ENCODE assay signal across 1 cellular context in genomic region chr5:180495292-180495691, GRCh38.
TF ChIP-seq lines count a peak whose summit lies in the region.

No MANE protein-coding gene starts in this region.

TF ChIP-seq in HepG2, 621 proteins besides CTCF, POLR2A, EP300 and RAD21 (continued from another document):
- TF ChIP-seq SNAPC4 (CRISPR knock-in tag; IDR thresholded peaks at IDR 0.05) (no peak), MTERF4 (CRISPR knock-in tag; IDR thresholded peaks at IDR 0.05) (no peak), IKZF1 (IDR thresholded peaks at IDR 0.05) (no peak), CBX5 (CRISPR knock-in tag; IDR thresholded peaks at IDR 0.05; ENCODE audit: borderline replicate concordance) (no peak), ZNF790 (CRISPR knock-in tag; IDR thresholded peaks at IDR 0.05; ENCODE audit: borderline replicate concordance) (no peak), AHR (CRISPR knock-in tag; IDR thresholded peaks at IDR 0.05) (no peak), ZNF441 (CRISPR knock-in tag; IDR thresholded peaks at IDR 0.05; ENCODE audit: borderline replicate concordance) (no peak), ZFP82 (CRISPR knock-in tag; IDR thresholded peaks at IDR 0.05; ENCODE audit: borderline replicate concordance) (no peak), ZHX1 (CRISPR knock-in tag; IDR thresholded peaks at IDR 0.05; ENCODE audit: low read depth) (no peak), ELK4 (CRISPR knock-in tag; IDR thresholded peaks at IDR 0.05; ENCODE audit: borderline replicate concordance) (no peak), ZNF512 (CRISPR knock-in tag; IDR thresholded peaks at IDR 0.05) (no peak), NR2F2 (IDR thresholded peaks at IDR 0.05; ENCODE audit: borderline replicate concordance, low read depth) (no peak)
